Comparison of ENCODE assay signal across 22 cellular contexts in the genomic region with DNA sequence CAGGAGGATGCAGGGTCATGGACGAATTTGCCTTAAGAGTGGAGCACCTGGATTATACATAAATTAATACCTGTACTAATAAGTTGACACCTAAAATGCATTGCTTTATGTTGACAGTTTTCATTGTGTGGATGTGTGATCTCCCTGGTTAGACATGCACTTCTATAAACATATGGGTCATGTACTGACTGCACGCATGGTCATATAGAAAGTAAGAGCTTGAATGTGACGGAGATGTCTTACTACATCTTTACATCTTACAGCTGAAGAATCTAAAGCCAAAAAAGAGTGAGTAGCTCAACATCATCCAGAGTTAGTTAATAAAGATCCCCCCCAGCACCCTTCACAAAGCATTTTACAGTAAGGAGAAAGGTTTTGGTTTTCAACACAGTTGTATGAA.
"Had no signal": no experiment of that assay in that cellular context is flagged by ENCODE, and none has a peak within 500 bp of the region (broad histone marks: within the 10 kb centered on the region; RNA-seq: fewer than 3 reads in every experiment).

No MANE protein-coding gene starts in this region.

- H3K4me1 ChIP-seq: adrenal gland had no signal

- DNase-seq: activated B cell treated with CpG ODN at 0.5 μM for 24 hours; activated CD4-positive, alpha-beta memory T cell treated with anti-CD3 and anti-CD28 coated beads, Interleukin-2, amount 10 ng/mL, durations not matched to agents 7 days and 5 days; activated CD4-positive, alpha-beta T cell treated with anti-CD3 and anti-CD28 coated beads for 1 hour; activated CD4-positive, alpha-beta T cell treated with anti-CD3 and anti-CD28 coated beads, Interleukin-2, amount 10 ng/mL, durations not matched to agents 7 days and 5 days; activated gamma-delta T cell; activated naive CD4-positive, alpha-beta T cell treated with anti-CD3 and anti-CD28 coated beads for 36 hours; activated naive CD8-positive, alpha-beta T cell treated with anti-CD3 and anti-CD28 coated beads, Interleukin-2, amount 10 ng/mL, durations not matched to agents 7 days and 5 days; activated T-cell treated with anti-CD3 and anti-CD28 coated beads for 4 hours; adrenal gland; anterior cingulate cortex; cerebellar nuclear complex; Kasumi-1; NCI-H1105 treated with DMSO at 0.1 percent for 48 hours; NCI-H1436 treated with DMSO at 0.1 percent for 48 hours; NCI-H187; NCI-H2081; NCI-H524; PC-3; SHP77; T-cell; T1000 had no signal

- H3K27ac ChIP-seq: adrenal gland had no signal

- ATAC-seq: K562, PC-3, T-cell had no signal

- H3K4me1 Mint-ChIP-seq: activated CD4-positive, alpha-beta memory T cell treated with anti-CD3 and anti-CD28 coated beads, Interleukin-2, amount 10 ng/mL, durations not matched to agents 7 days and 5 days; activated CD4-positive, alpha-beta T cell treated with anti-CD3 and anti-CD28 coated beads, Interleukin-2, amount 10 ng/mL, durations not matched to agents 7 days and 5 days; activated naive CD8-positive, alpha-beta T cell treated with anti-CD3 and anti-CD28 coated beads, Interleukin-2, amount 10 ng/mL, durations not matched to agents 7 days and 5 days; T-cell had no signal

- H3K4me3 Mint-ChIP-seq: activated B cell treated with CpG ODN at 0.5 μM for 24 hours; activated CD4-positive, alpha-beta memory T cell treated with anti-CD3 and anti-CD28 coated beads, Interleukin-2, amount 10 ng/mL, durations not matched to agents 7 days and 5 days; activated CD4-positive, alpha-beta T cell treated with anti-CD3 and anti-CD28 coated beads, Interleukin-2, amount 10 ng/mL, durations not matched to agents 7 days and 5 days; activated naive CD4-positive, alpha-beta T cell treated with anti-CD3 and anti-CD28 coated beads for 36 hours; activated naive CD8-positive, alpha-beta T cell treated with anti-CD3 and anti-CD28 coated beads, Interleukin-2, amount 10 ng/mL, durations not matched to agents 7 days and 5 days; T-cell had no signal

- H3K4me3 ChIP-seq: adrenal gland, K562 had no signal

- H3K36me3 Mint-ChIP-seq: T-cell had no signal

- H3K36me3 ChIP-seq: adrenal gland had no signal

- H3K27me3 Mint-ChIP-seq: activated CD4-positive, alpha-beta T cell treated with anti-CD3 and anti-CD28 coated beads, Interleukin-2, amount 10 ng/mL, durations not matched to agents 7 days and 5 days had no signal

- H3K27ac Mint-ChIP-seq: activated B cell treated with CpG ODN at 0.5 μM for 24 hours; activated CD4-positive, alpha-beta memory T cell treated with anti-CD3 and anti-CD28 coated beads, Interleukin-2, amount 10 ng/mL, durations not matched to agents 7 days and 5 days; activated CD4-positive, alpha-beta T cell treated with anti-CD3 and anti-CD28 coated beads, Interleukin-2, amount 10 ng/mL, durations not matched to agents 7 days and 5 days; activated naive CD4-positive, alpha-beta T cell treated with anti-CD3 and anti-CD28 coated beads for 36 hours; activated naive CD8-positive, alpha-beta T cell treated with anti-CD3 and anti-CD28 coated beads, Interleukin-2, amount 10 ng/mL, durations not matched to agents 7 days and 5 days; T-cell had no signal

- H3K9me3 ChIP-seq: adrenal gland had no signal

- H3K9me3 Mint-ChIP-seq: activated B cell treated with CpG ODN at 0.5 μM for 24 hours; activated CD4-positive, alpha-beta memory T cell treated with anti-CD3 and anti-CD28 coated beads, Interleukin-2, amount 10 ng/mL, durations not matched to agents 7 days and 5 days; activated naive CD4-positive, alpha-beta T cell treated with anti-CD3 and anti-CD28 coated beads for 36 hours; T-cell had no signal

- H3K27me3 ChIP-seq: adrenal gland had no signal
